Comparison of ENCODE assay signal across 1 cellular context in genomic region chr4:10007772-10008171, GRCh38.
TF ChIP-seq lines count a peak whose summit lies in the region.

No MANE protein-coding gene starts in this region.

TF ChIP-seq in GM12878, 131 proteins besides CTCF, POLR2A, EP300 and RAD21 (continued from another document and continues in another):
- TF ChIP-seq POLR2AphosphoS5 (IDR thresholded peaks at IDR 0.05; ENCODE audit: low read length) (no peak), MYC (IDR thresholded peaks at IDR 0.05; ENCODE audit: insufficient read depth, insufficient read length, insufficient replicate concordance, low read length, severe bottlenecking) (no peak), REST (IDR thresholded peaks at IDR 0.05; ENCODE audit: low read depth, low read length) (no peak), WRNIP1 (IDR thresholded peaks at IDR 0.05; ENCODE audit: borderline replicate concordance, low read depth, low read length) (no peak), NR2C1 (IDR thresholded peaks at IDR 0.05) (no peak), SIN3A (IDR thresholded peaks at IDR 0.05; ENCODE audit: low read depth, low read length) (no peak), CREM (IDR thresholded peaks at IDR 0.05; ENCODE audit: low read depth) (peak; percentile 77; the same call in 1 of the 2 replicates), ZNF217 (IDR thresholded peaks at IDR 0.05) (no peak; the same call in 1 of the 2 replicates), ESRRA (IDR thresholded peaks at IDR 0.05; ENCODE audit: low read length) (no peak), RAD51 (IDR thresholded peaks at IDR 0.05) (0 out of 2 replicates have a peak, but pooled peaks have one; percentile 18), PBX3 (IDR thresholded peaks at IDR 0.05; ENCODE audit: insufficient replicate concordance, low read depth, low read length) (no peak), NFIC (IDR thresholded peaks at IDR 0.05; ENCODE audit: low read depth, low read length) (peak; percentile 83), ZBTB40 (IDR thresholded peaks at IDR 0.05; ENCODE audit: borderline replicate concordance) (no peak), MEF2B (IDR thresholded peaks at IDR 0.05; ENCODE audit: partially characterized antibody, poor library complexity, severe bottlenecking) (no peak), SMC3 (IDR thresholded peaks at IDR 0.05; ENCODE audit: borderline replicate concordance, low read length) (peak; percentile 10; the same call in 1 of the 2 replicates), SUPT20H (IDR thresholded peaks at IDR 0.05; ENCODE audit: borderline replicate concordance, control insufficient read depth, low read depth, low read length) (no peak), ZNF274 (IDR thresholded peaks at IDR 0.05; ENCODE audit: insufficient read depth, insufficient read length) (no peak), CBX5 (IDR thresholded peaks at IDR 0.05; ENCODE audit: low read depth) (no peak), PKNOX1 (IDR thresholded peaks at IDR 0.05) (no peak), SRF (IDR thresholded peaks at IDR 0.05; ENCODE audit: low read depth in 2 of 2, low read length in 2 of 2) (0 out of 4 replicates have a peak, but pooled peaks of 1 of the 2 experiments have one; percentile 21), TBL1XR1 (IDR thresholded peaks at IDR 0.05; ENCODE audit: low read depth, low read length) (no peak), NBN (IDR thresholded peaks at IDR 0.05) (0 out of 2 replicates have a peak, but pooled peaks have one; percentile 21), YBX1 (IDR thresholded peaks at IDR 0.05) (no peak), PML (IDR thresholded peaks at IDR 0.05; ENCODE audit: low read length) (peak; percentile 51; the same call in 1 of the 2 replicates), SMARCA5 (IDR thresholded peaks at IDR 0.05) (0 out of 2 replicates have a peak, but pooled peaks have one; percentile 7), ELK1 (IDR thresholded peaks at IDR 0.05; ENCODE audit: low read depth, low read length) (no peak), HCFC1 (IDR thresholded peaks at IDR 0.05; ENCODE audit: low read length) (no peak), ZZZ3 (IDR thresholded peaks at IDR 0.05; ENCODE audit: control insufficient read depth, insufficient read length, low read depth) (no peak), ZNF592 (IDR thresholded peaks at IDR 0.05) (no peak), DPF2 (IDR thresholded peaks at IDR 0.05) (peak; percentile 28; the same call in 1 of the 2 replicates), E2F8 (IDR thresholded peaks at IDR 0.05; ENCODE audit: low read depth, partially characterized antibody) (no peak), ZNF207 (IDR thresholded peaks at IDR 0.05; ENCODE audit: borderline replicate concordance) (no peak), ATF2 (IDR thresholded peaks at IDR 0.05; ENCODE audit: low read length) (peak; percentile 92), TAF1 (IDR thresholded peaks at IDR 0.05; ENCODE audit: borderline replicate concordance, low read depth, low read length) (no peak), RBBP5 (conservative IDR thresholded peaks at IDR 0.05) (no peak), MXI1 (IDR thresholded peaks at IDR 0.05; ENCODE audit: low read depth, low read length) (no peak), POU2F2 (IDR thresholded peaks at IDR 0.05; ENCODE audit: borderline replicate concordance, low read depth, low read length) (no peak), ZBTB33 (IDR thresholded peaks at IDR 0.05) (no peak)
